Comparison of ENCODE assay signal across 8 cellular contexts in genomic region chr10:99733366-99733765, GRCh38. TPM values are rescaled to one million over a fixed set of nuclear protein-coding genes. Genes with fewer than 3 reads are reported as not detected.
DNase-seq lines count a peak whose midpoint lies in the region; ATAC-seq and TF ChIP-seq lines count a peak whose summit lies in the region.

No MANE protein-coding gene starts in this region.

- H2AFZ ChIP-seq in OCI-LY3 (ENCODE audit: low read depth, low read length): no peak overlapping the region

- no peak overlapping the region for H3K27ac Mint-ChIP-seq in activated CD8-positive, alpha-beta memory T cell treated with anti-CD3 and anti-CD28 coated beads, Interleukin-2, amount 10 ng/mL, durations not matched to agents 7 days and 5 days
- no peak overlapping the region for H3K27ac Mint-ChIP-seq in stimulated activated effector memory CD8-positive, alpha-beta T cell treated with anti-CD3 and anti-CD28 coated beads, Interleukin-12 subunit alpha, Interleukin-12 subunit beta, amount 100 ng/mL, for 72 hours

- no peaks in the 10 kb centered on the region for H4K20me1 ChIP-seq in OCI-LY3 (ENCODE audit: insufficient read depth, low read length)

- no peak overlapping the region for H3K27ac ChIP-seq in OCI-LY3 (ENCODE audit: low read length)

- no peaks in the 10 kb centered on the region for H3K27me3 Mint-ChIP-seq in activated CD8-positive, alpha-beta memory T cell treated with anti-CD3 and anti-CD28 coated beads, Interleukin-2, amount 10 ng/mL, durations not matched to agents 7 days and 5 days

- 0 out of 2 replicates have a peak overlapping the region, but pooled peaks have one; percentile 25 for H3K4me3 ChIP-seq in OCI-LY3 (ENCODE audit: low read length)

- peaks cover 19% of the 10 kb centered on the region for H3K36me3 ChIP-seq in OCI-LY3 (replicated peaks; ENCODE audit: low read depth, low read length)

- CTCF ChIA-PET in activated CD8-positive, alpha-beta memory T cell treated with anti-CD3 and anti-CD28 coated beads, Interleukin-2, amount 10 ng/mL, durations not matched to agents 7 days and 5 days (lab: Charles Lee): interaction anchor here (1.6 to 2.2 kb wide), 3 partner anchors 10 to 276 kb away, joined by 5 to 8 read pairs (median 7); partner anchors contain the start of gene DNMBP

- H3K4me2 ChIP-seq in OCI-LY3 (ENCODE audit: low read length): peak overlapping the region; percentile 32

- DNase-seq in activated CD8-positive, alpha-beta memory T cell treated with anti-CD3 and anti-CD28 coated beads, Interleukin-2, amount 10 ng/mL, durations not matched to agents 7 days and 5 days: no peak
- DNase-seq in activated CD8-positive, alpha-beta memory T cell treated with anti-CD3 and anti-CD28 coated beads for 24 hours: no peak
- DNase-seq in erythroblast (lab: John Stamatoyannopoulos, UW) (peak; percentile 18 to 19), omental fat pad (ENCODE audit: low spot score) (no peak), SIG-M5 (lab: John Stamatoyannopoulos, UW) (no peak)
- DNase-seq in stimulated activated effector memory CD8-positive, alpha-beta T cell treated with anti-CD3 and anti-CD28 coated beads, Interleukin-12 subunit alpha, Interleukin-12 subunit beta, amount 100 ng/mL, for 72 hours (ENCODE audit: low spot score in 2 of 2): no peak

- no peak overlapping the region for H3K9ac ChIP-seq in OCI-LY3 (ENCODE audit: low read length)

- TF ChIP-seq POLR2A in erythroblast (IDR thresholded peaks at IDR 0.05; ENCODE audit: low read length): no peak

- ATAC-seq in activated CD8-positive, alpha-beta memory T cell treated with anti-CD3 and anti-CD28 coated beads, Interleukin-2, amount 10 ng/mL, durations not matched to agents 7 days and 5 days: no peak
- ATAC-seq in stimulated activated effector memory CD8-positive, alpha-beta T cell treated with anti-CD3 and anti-CD28 coated beads, Interleukin-12 subunit alpha, Interleukin-12 subunit beta, amount 100 ng/mL, for 72 hours: no peak
- ATAC-seq in omental fat pad (ENCODE audit: low FRiP score): no peak
- no peak for ATAC-seq in GM21825 (IDR thresholded peaks at IDR 0.05; ENCODE audit: unreplicated experiment)

- H3K9me3 Mint-ChIP-seq in activated CD8-positive, alpha-beta memory T cell treated with anti-CD3 and anti-CD28 coated beads, Interleukin-2, amount 10 ng/mL, durations not matched to agents 7 days and 5 days (ENCODE audit: low read depth): no peaks in the 10 kb centered on the region
- no peaks in the 10 kb centered on the region for H3K9me3 Mint-ChIP-seq in stimulated activated effector memory CD8-positive, alpha-beta T cell treated with anti-CD3 and anti-CD28 coated beads, Interleukin-12 subunit alpha, Interleukin-12 subunit beta, amount 100 ng/mL, for 72 hours

- H3K4me3 Mint-ChIP-seq in activated CD8-positive, alpha-beta memory T cell treated with anti-CD3 and anti-CD28 coated beads, Interleukin-2, amount 10 ng/mL, durations not matched to agents 7 days and 5 days: peak overlapping the region; percentile 56
- H3K4me3 Mint-ChIP-seq in stimulated activated effector memory CD8-positive, alpha-beta T cell treated with anti-CD3 and anti-CD28 coated beads, Interleukin-12 subunit alpha, Interleukin-12 subunit beta, amount 100 ng/mL, for 72 hours: peak overlapping the region; percentile 100

- H3K4me1 Mint-ChIP-seq in activated CD8-positive, alpha-beta memory T cell treated with anti-CD3 and anti-CD28 coated beads, Interleukin-2, amount 10 ng/mL, durations not matched to agents 7 days and 5 days: peaks cover 29% of the 10 kb centered on the region
- H3K4me1 Mint-ChIP-seq in stimulated activated effector memory CD8-positive, alpha-beta T cell treated with anti-CD3 and anti-CD28 coated beads, Interleukin-12 subunit alpha, Interleukin-12 subunit beta, amount 100 ng/mL, for 72 hours: peaks cover 34% of the 10 kb centered on the region

- H3K36me3 Mint-ChIP-seq in activated CD8-positive, alpha-beta memory T cell treated with anti-CD3 and anti-CD28 coated beads, Interleukin-2, amount 10 ng/mL, durations not matched to agents 7 days and 5 days: peaks cover 39% of the 10 kb centered on the region
- H3K36me3 Mint-ChIP-seq in stimulated activated effector memory CD8-positive, alpha-beta T cell treated with anti-CD3 and anti-CD28 coated beads, Interleukin-12 subunit alpha, Interleukin-12 subunit beta, amount 100 ng/mL, for 72 hours: peaks cover 48% of the 10 kb centered on the region

- H3K27me3 ChIP-seq in OCI-LY3 (ENCODE audit: low read depth, low read length): no peaks in the 10 kb centered on the region

- peaks cover 42% of the 10 kb centered on the region for H3K79me2 ChIP-seq in OCI-LY3 (ENCODE audit: low read length)

- H3K9me3 ChIP-seq in OCI-LY3 (ENCODE audit: insufficient read depth, low read length): no peaks in the 10 kb centered on the region

- H3K4me1 ChIP-seq in OCI-LY3 (ENCODE audit: low read length): peaks cover 7% of the 10 kb centered on the region

- TF ChIP-seq CTCF in OCI-LY3 (IDR thresholded peaks at IDR 0.05; ENCODE audit: low read depth, low read length) (no peak), omental fat pad (IDR thresholded peaks at IDR 0.05) (no peak)

RNA-seq across cellular contexts. Expression of gene CUTC, which starts 1.3 kb away (rescaled TPM):
- 10 to 100 TPM; 23.6 to 26.9 TPM for total RNA-seq in activated CD8-positive, alpha-beta memory T cell treated with anti-CD3 and anti-CD28 coated beads, Interleukin-2, amount 10 ng/mL, durations not matched to agents 7 days and 5 days
- total RNA-seq in omental fat pad: 10 to 100 TPM; 29.7 to 57.5 (median 42.0) TPM

RNA-seq across cellular contexts. Expression of gene COX15, which starts 1.4 kb away (rescaled TPM):
- total RNA-seq in activated CD8-positive, alpha-beta memory T cell treated with anti-CD3 and anti-CD28 coated beads, Interleukin-2, amount 10 ng/mL, durations not matched to agents 7 days and 5 days: 10 to 100 TPM; 40.4 to 42.1 TPM
- 10 to 100 TPM; 16.8 to 37.7 (median 32.8) TPM for total RNA-seq in omental fat pad

RNA-seq across cellular contexts. Expression of gene ABCC2, which starts 49.1 kb away (rescaled TPM):
- under 1 TPM; 0.82 to 0.85 TPM for total RNA-seq in activated CD8-positive, alpha-beta memory T cell treated with anti-CD3 and anti-CD28 coated beads, Interleukin-2, amount 10 ng/mL, durations not matched to agents 7 days and 5 days
- total RNA-seq in omental fat pad: 1 to 10 TPM in 2 of 4 donors, under 1 TPM in 2; 0.84 to 9.1 (median 1.5) TPM

Comparison
In these comparisons a context has a peak if more than half of its experiments do, and no peak if none do; other contexts are left out.
1. DNase-seq: peak in erythroblast (2 of 2); none in activated CD8-positive, alpha-beta memory T cell treated with anti-CD3 and anti-CD28 coated beads, Interleukin-2, amount 10 ng/mL, durations not matched to agents 7 days and 5 days (single experiment), activated CD8-positive, alpha-beta memory T cell treated with anti-CD3 and anti-CD28 coated beads for 24 hours (single experiment), stimulated activated effector memory CD8-positive, alpha-beta T cell treated with anti-CD3 and anti-CD28 coated beads, Interleukin-12 subunit alpha, Interleukin-12 subunit beta, amount 100 ng/mL, for 72 hours (0 of 2), omental fat pad (single experiment) and SIG-M5 (single experiment).